In the genomic region with DNA sequence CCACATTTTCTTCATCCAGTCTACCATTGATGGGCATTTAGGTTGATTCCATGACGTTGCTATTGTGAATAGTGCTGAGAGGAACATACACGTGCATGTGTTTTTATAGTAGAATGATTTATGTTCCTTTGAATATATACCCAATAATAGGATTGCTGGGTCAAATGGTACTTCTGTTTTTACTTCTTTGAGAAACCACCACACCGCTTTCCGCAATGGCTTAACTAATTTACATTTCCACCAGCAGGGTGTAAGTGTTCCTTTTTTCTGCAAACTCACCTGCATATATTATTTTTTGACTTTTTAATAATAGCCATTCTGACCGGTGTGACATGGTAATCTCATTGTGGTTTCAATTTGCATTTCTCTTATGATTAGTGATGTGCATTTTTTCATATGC, we compare ENCODE assay signal across 12 cellular contexts.
DNase-seq lines count a peak whose midpoint lies in the region; ATAC-seq and TF ChIP-seq lines count a peak whose summit lies in the region.
"Had no signal": no experiment of that assay in that cellular context is flagged by ENCODE, and none has a peak within 500 bp of the region (broad histone marks: within the 10 kb centered on the region; RNA-seq: fewer than 3 reads in every experiment).

No MANE protein-coding gene starts in this region.

- no peak for TF ChIP-seq CTCF in OCI-LY3 (IDR thresholded peaks at IDR 0.05; ENCODE audit: low read depth, low read length)
- no peak for TF ChIP-seq CTCF in right lobe of liver (IDR thresholded peaks at IDR 0.05)

- H3K36me3 ChIP-seq in OCI-LY3 (replicated peaks; ENCODE audit: low read depth, low read length) (no peaks in the 10 kb centered on the region), right lobe of liver (no peaks in the 10 kb centered on the region)
- H3K36me3 ChIP-seq: BLaER1, gastrocnemius medialis had no signal

- no peaks in the 10 kb centered on the region for H4K20me1 ChIP-seq in OCI-LY3 (ENCODE audit: insufficient read depth, low read length)
- H4K20me1 ChIP-seq: BLaER1 had no signal

- no peak for TF ChIP-seq POLR2A in right lobe of liver (IDR thresholded peaks at IDR 0.05)

- H3K9me3 ChIP-seq in OCI-LY3 (ENCODE audit: insufficient read depth, low read length) (0 out of 2 replicates have a peak, but pooled peaks cover 3% of the 10 kb centered on the region), right lobe of liver (no peaks in the 10 kb centered on the region)
- H3K9me3 ChIP-seq: BLaER1, gastrocnemius medialis had no signal

- H2AFZ ChIP-seq in OCI-LY3 (ENCODE audit: low read depth, low read length) = no peak overlapping the region

- DNase-seq in DMS53 (lab: John Stamatoyannopoulos, UW) (no peak), NCI-H2227 treated with DMSO at 0.1 percent for 48 hours (lab: John Stamatoyannopoulos, UW) (no peak), right lobe of liver (no peak), Right ventricle myocardium superior (no peak)
- DNase-seq: gastrocnemius medialis had no signal

- H3K4me3 ChIP-seq in OCI-LY3 (ENCODE audit: low read length) (peak overlapping the region; percentile 36), right lobe of liver (no peak overlapping the region)
- H3K4me3 ChIP-seq: BLaER1, gastrocnemius medialis had no signal

- intact Hi-C loops in right lobe of liver (cut with DNase I) (no loop called here), Right ventricle myocardium superior (cut with DNase I) (no loop called here)

- 86% methylated on average over 5 of the region's 5 CpGs for WGBS in right lobe of liver (ENCODE audit: insufficient coverage, low coverage, low lambda C conversion rate, missing lambda C conversion rate)

- H3K79me2 ChIP-seq in OCI-LY3 (ENCODE audit: low read length) = no peaks in the 10 kb centered on the region

- peak; percentile 86 for ATAC-seq in GM18520 (IDR thresholded peaks at IDR 0.05; ENCODE audit: unreplicated experiment)
- peak; percentile 51 for ATAC-seq in GM21381 (IDR thresholded peaks at IDR 0.05; ENCODE audit: unreplicated experiment)
- ATAC-seq in HG03025 (IDR thresholded peaks at IDR 0.05; ENCODE audit: low FRiP score, unreplicated experiment) = peak; percentile 64
- ATAC-seq in right lobe of liver = no peak
- no peak for ATAC-seq in Right ventricle myocardium superior (ENCODE audit: poor library complexity)
- ATAC-seq: activated T-helper 17 cell treated with anti-CD3 and anti-CD28 coated beads, Interleukin-2, amount 50 U/mL, for 72 hours; gastrocnemius medialis; natural killer cell treated with Interleukin-12 subunit alpha and Interleukin-12 subunit beta and Interleukin-15 and Interleukin-18, amount 100 ng/mL, for 72 hours had no signal

- H3K27me3 ChIP-seq in OCI-LY3 (ENCODE audit: low read depth, low read length) (peaks cover 28% of the 10 kb centered on the region), right lobe of liver (no peaks in the 10 kb centered on the region)
- H3K27me3 ChIP-seq: BLaER1, gastrocnemius medialis had no signal

- H3K27ac ChIP-seq in OCI-LY3 (ENCODE audit: low read length) (no peak overlapping the region), right lobe of liver (no peak overlapping the region)
- H3K27ac ChIP-seq: BLaER1, gastrocnemius medialis had no signal

- peak overlapping the region; percentile 66 for H3K4me2 ChIP-seq in OCI-LY3 (ENCODE audit: low read length)
- H3K4me2 ChIP-seq: BLaER1 had no signal

- H3K4me1 ChIP-seq in OCI-LY3 (ENCODE audit: low read length) (peaks cover 12% of the 10 kb centered on the region), right lobe of liver (no peaks in the 10 kb centered on the region)
- H3K4me1 ChIP-seq: BLaER1, gastrocnemius medialis had no signal

- no peak overlapping the region for H3K9ac ChIP-seq in OCI-LY3 (ENCODE audit: low read length)
- H3K9ac ChIP-seq: BLaER1 had no signal

Comparison
In these comparisons a context has a peak if more than half of its experiments do, and no peak if none do; other contexts are left out.
1. ATAC-seq: peak in GM18520 (single experiment), GM21381 (single experiment) and HG03025 (single experiment); none in right lobe of liver (0 of 4) and Right ventricle myocardium superior (single experiment).